Comparison of ENCODE assay signal across 22 cellular contexts in genomic region chr2:159803235-159803962, GRCh38. TPM values are rescaled to one million over a fixed set of nuclear protein-coding genes. Genes with fewer than 3 reads are reported as not detected.
DNase-seq lines count a peak whose midpoint lies in the region; ATAC-seq, FAIRE-seq and TF ChIP-seq lines count a peak whose summit lies in the region.
"Had no signal": no experiment of that assay in that cellular context is flagged by ENCODE, and none has a peak within 500 bp of the region (broad histone marks: within the 10 kb centered on the region; RNA-seq: fewer than 3 reads in every experiment).

No MANE protein-coding gene starts in this region.

- H3K4me1 Mint-ChIP-seq in activated T-cell treated with anti-CD3 and anti-CD28 coated beads, Interleukin-2, amount 50 U/mL, for 72 hours (ENCODE audit: low read depth): peaks cover 33% of the 10 kb centered on the region
- peaks cover 5% of the 10 kb centered on the region for H3K4me1 Mint-ChIP-seq in stimulated activated effector memory CD8-positive, alpha-beta T cell treated with anti-CD3 and anti-CD28 coated beads, Interleukin-12 subunit alpha, Interleukin-12 subunit beta, amount 100 ng/mL, for 72 hours

- peak; percentile 82 to 83 for ATAC-seq in activated T-cell treated with anti-CD3 and anti-CD28 coated beads, Interleukin-2, amount 50 U/mL, for 72 hours (replicated peaks in 1 of 2)
- ATAC-seq in K562 (no peak), HG02970 (IDR thresholded peaks at IDR 0.05; ENCODE audit: low FRiP score, unreplicated experiment) (no peak)
- ATAC-seq in stimulated activated effector memory CD8-positive, alpha-beta T cell treated with anti-CD3 and anti-CD28 coated beads, Interleukin-12 subunit alpha, Interleukin-12 subunit beta, amount 100 ng/mL, for 72 hours: peak; percentile 86
- ATAC-seq: A549 had no signal

- H3K9me1 ChIP-seq in K562 (ENCODE audit: control insufficient read depth, insufficient read depth, low read length): peaks cover 2% of the 10 kb centered on the region

- TF ChIP-seq RAD21 in K562 (CRISPR knock-in tag; conservative IDR thresholded peaks at IDR 0.05 in 1 of 2, IDR thresholded peaks at IDR 0.05 in 1 of 2): no peak

- H2AFZ ChIP-seq in K562 (ENCODE audit: low read depth, low read length): no peak overlapping the region

- in situ Hi-C loops in K562 (cut with MboI): loop anchor here (25.0 kb wide), 1 partner anchor 891 kb away; no protein-coding TSS in a partner anchor

- H3K9me3 ChIP-seq in HEK293 (ENCODE audit: control insufficient read depth, insufficient read depth, low read depth, low read length) (no peaks in the 10 kb centered on the region), K562 (replicated peaks; ENCODE audit: control insufficient read depth, insufficient read depth, low read depth, low read length) (no peaks in the 10 kb centered on the region)
- H3K9me3 ChIP-seq: A549, BE2C had no signal

- no peak overlapping the region for H3K4me2 ChIP-seq in K562 (ENCODE audit: insufficient read depth, low read length)
- H3K4me2 ChIP-seq: A549 had no signal

- TF ChIP-seq EP300 in K562 (IDR thresholded peaks at IDR 0.05; ENCODE audit: low read length): no peak

- FAIRE-seq in K562 (lab: Jason Lieb, UNC): no peak
- FAIRE-seq: A549, D721Med, GM19239 had no signal

- no peak for DNase-seq in activated T-cell treated with anti-CD3 and anti-CD28 coated beads, Interleukin-2, amount 50 U/mL, for 72 hours
- DNase-seq in activated T-cell treated with anti-CD3 and anti-CD28 coated beads, Interleukin-2, amount 50 U/mL, for 48 hours: no peak
- no peak for DNase-seq in K562 (ENCODE audit: extremely low read depth in 1 of 4, low spot score in 3 of 4)
- no peak for DNase-seq in stimulated activated effector memory CD8-positive, alpha-beta T cell treated with anti-CD3 and anti-CD28 coated beads, Interleukin-12 subunit alpha, Interleukin-12 subunit beta, amount 100 ng/mL, for 72 hours (ENCODE audit: low spot score in 2 of 2)
- DNase-seq in HEK293T (ENCODE audit: extremely low spot score): no peak
- DNase-seq in RKO (ENCODE audit: low spot score): no peak
- DNase-seq: BE2C; CD4-positive, alpha-beta memory T cell; DMS153; DMS79 treated with DMSO at 0.1 percent for 48 hours; EL; GDM1; GOT3; H9; HFFc6; IMR-90 had no signal

- no TSS peak for BruUV-seq in K562 (replicated peaks; lab: Mats Ljungman, UMichigan)

- TF ChIP-seq POLR2A in K562 (conservative IDR thresholded peaks at IDR 0.05): no peak

- H3K36me3 ChIP-seq in HEK293 (ENCODE audit: control insufficient read depth in 2 of 2, insufficient read depth in 1 of 2, low read length in 2 of 2) (no peaks in the 10 kb centered on the region), K562 (ENCODE audit: control insufficient read depth, insufficient read depth, low read length) (no peaks in the 10 kb centered on the region)
- H3K36me3 ChIP-seq: BE2C had no signal

- peaks cover 12 to 14% of the 10 kb centered on the region in 2 experiments; a peak in 4 of 5 replicates for H3K27me3 ChIP-seq in K562 (ENCODE audit: control insufficient read depth in 2 of 2, insufficient read depth in 2 of 2, low read length in 2 of 2)

- H3K79me2 ChIP-seq in K562 (ENCODE audit: control insufficient read depth, insufficient read depth, low read length): no peaks in the 10 kb centered on the region

- intact Hi-C loops in K562 (cut with micrococcal nuclease): no loop called here

- H3K27ac ChIP-seq in HEK293 (ENCODE audit: extremely low read depth, low read depth, low read length) (no peak overlapping the region), K562 (ENCODE audit: extremely low read depth, low read depth, low read length) (no peak overlapping the region)
- H3K27ac ChIP-seq: A549, C4-2B had no signal

- peaks cover 15% of the 10 kb centered on the region for H3K27me3 Mint-ChIP-seq in activated T-cell treated with anti-CD3 and anti-CD28 coated beads, Interleukin-2, amount 50 U/mL, for 72 hours (ENCODE audit: low read depth)

- no peak overlapping the region for H3K9ac ChIP-seq in K562 (ENCODE audit: insufficient read depth in 1 of 2, low read depth in 2 of 2, low read length in 2 of 2)

- no peak overlapping the region for H3K4me3 Mint-ChIP-seq in activated T-cell treated with anti-CD3 and anti-CD28 coated beads, Interleukin-2, amount 50 U/mL, for 72 hours
- no peak overlapping the region for H3K4me3 Mint-ChIP-seq in stimulated activated effector memory CD8-positive, alpha-beta T cell treated with anti-CD3 and anti-CD28 coated beads, Interleukin-12 subunit alpha, Interleukin-12 subunit beta, amount 100 ng/mL, for 72 hours
- H3K4me3 Mint-ChIP-seq: CD4-positive, alpha-beta memory T cell; H9; HFFc6 had no signal

- CTCF ChIA-PET in HEK293 (lab: Yijun Ruan, JAX) (interaction anchor here (0.6 to 0.7 kb wide), 2 partner anchors 8 to 1779 kb away, joined by 3 to 4 read pairs; no protein-coding TSS in a partner anchor), K562 (lab: Yijun Ruan, JAX; ENCODE audit: low intra/inter-chr PET ratio) (no interaction called here), HEK293T (lab: Yijun Ruan, JAX) (interaction anchor here (0.6 kb wide), 1 partner anchor 449 kb away, joined by 3 read pairs; no protein-coding TSS in a partner anchor)

- no peaks in the 10 kb centered on the region for H3K9me3 Mint-ChIP-seq in activated T-cell treated with anti-CD3 and anti-CD28 coated beads, Interleukin-2, amount 50 U/mL, for 72 hours
- no peaks in the 10 kb centered on the region for H3K9me3 Mint-ChIP-seq in stimulated activated effector memory CD8-positive, alpha-beta T cell treated with anti-CD3 and anti-CD28 coated beads, Interleukin-12 subunit alpha, Interleukin-12 subunit beta, amount 100 ng/mL, for 72 hours
- H3K9me3 Mint-ChIP-seq: H9, HFFc6 had no signal

- no peak for TF ChIP-seq CTCF in HEK293 (tag by site-specific recombination; IDR thresholded peaks at IDR 0.05)
- TF ChIP-seq CTCF in K562 (IDR thresholded peaks at IDR 0.05 in 2 of 3, conservative IDR thresholded peaks at IDR 0.05 in 1 of 3; ENCODE audit: insufficient read depth in 2 of 3, low read depth in 1 of 3, low read length in 3 of 3): no peak

- H4K20me1 ChIP-seq in K562 (replicated peaks; ENCODE audit: control insufficient read depth, insufficient read depth, low read length): no peaks in the 10 kb centered on the region

- peaks cover 12 to 24% of the 10 kb centered on the region in 2 donors for H3K36me3 Mint-ChIP-seq in activated T-cell treated with anti-CD3 and anti-CD28 coated beads, Interleukin-2, amount 50 U/mL, for 72 hours (ENCODE audit: insufficient read depth in 2 of 2)
- H3K36me3 Mint-ChIP-seq in stimulated activated effector memory CD8-positive, alpha-beta T cell treated with anti-CD3 and anti-CD28 coated beads, Interleukin-12 subunit alpha, Interleukin-12 subunit beta, amount 100 ng/mL, for 72 hours: peaks cover 37% of the 10 kb centered on the region

- 2% methylated on average over 2 of the region's 2 CpGs for WGBS in K562 (ENCODE audit: insufficient coverage, low coverage, missing lambda C conversion rate)

- POLR2A ChIA-PET in HEK293 (lab: Yijun Ruan, JAX) (no interaction called here), K562 (lab: Yijun Ruan, JAX) (interaction anchor here (1.0 kb wide), 1 partner anchor 29 kb away, joined by 4 read pairs; no protein-coding TSS in a partner anchor), HEK293T (lab: Yijun Ruan, JAX) (no interaction called here)

- no peaks in the 10 kb centered on the region for H3K4me1 ChIP-seq in HEK293 (ENCODE audit: control insufficient read depth, insufficient read depth, low read length)
- no peaks in the 10 kb centered on the region for H3K4me1 ChIP-seq in K562 (replicated peaks in 1 of 2; ENCODE audit: control insufficient read depth in 2 of 2, insufficient read depth in 2 of 2, low read length in 2 of 2)
- H3K4me1 ChIP-seq: A549, BE2C had no signal

- H3K4me3 ChIP-seq in HEK293 (ENCODE audit: low read depth, low read length) (no peak overlapping the region), K562 (no peak overlapping the region)
- H3K4me3 ChIP-seq: A549 had no signal

- no peak overlapping the region for H3K27ac Mint-ChIP-seq in activated T-cell treated with anti-CD3 and anti-CD28 coated beads, Interleukin-2, amount 50 U/mL, for 72 hours
- H3K27ac Mint-ChIP-seq in stimulated activated effector memory CD8-positive, alpha-beta T cell treated with anti-CD3 and anti-CD28 coated beads, Interleukin-12 subunit alpha, Interleukin-12 subunit beta, amount 100 ng/mL, for 72 hours: no peak overlapping the region
- H3K27ac Mint-ChIP-seq: CD4-positive, alpha-beta memory T cell; H9; HFFc6 had no signal

TF ChIP-seq in HEK293, 187 proteins besides CTCF, POLR2A, EP300 and RAD21 (continues in another document):
- no peak for TF ChIP-seq ZNF112 (tag by site-specific recombination; IDR thresholded peaks at IDR 0.05)
- TF ChIP-seq ZNF600 (tag by site-specific recombination; IDR thresholded peaks at IDR 0.05): no peak
- TF ChIP-seq ZNF571 (tag by site-specific recombination; IDR thresholded peaks at IDR 0.05): no peak

RNA-seq across cellular contexts. Expression of gene CD302, which starts 5.4 kb away (rescaled TPM):
- under 1 TPM; 0.72 to 0.88 TPM for total RNA-seq in activated T-cell treated with anti-CD3 and anti-CD28 coated beads, Interleukin-2, amount 50 U/mL, for 72 hours
- 0.14 TPM in 1 of 2 replicates, not detected in the other for total RNA-seq in K562 (2011; cell fraction: chromatin; rRNA removed; ENCODE audit: low replicate concordance)
- not detected in 2 replicates for total RNA-seq in K562 (2011; cell fraction: nucleolus; rRNA removed)
- total RNA-seq in K562 (2011; cell fraction: nucleoplasm; rRNA removed): not detected in 2 replicates
- total RNA-seq in K562 (2014; rRNA removed) (not detected in 2 replicates), K562 (2014; rRNA removed; fragmentation: Illumina TruSeq; extraction: Trizol) (0.04 TPM in 1 of 2 replicates, not detected in the other), K562 (2015; rRNA removed; fragmentation: Illumina TruSeq; extraction: Trizol) (not detected in 2 replicates), K562 (2021) (0.07 and 0.11 TPM in 2 replicates)
- polyA plus RNA-seq in K562 (2011; rRNA removed) (0.01 and 0.03 TPM in 2 replicates), K562 (2014; fragmentation: Illumina TruSeq; extraction: Trizol) (not detected in 2 replicates), K562 (2014; fragmentation: Nextera tagmentation; extraction: Ambion mirVana) (under 1 TPM in 1 of 2 experiments, not detected in 1; 0.04 TPM), K562 (2014; rRNA removed) (not detected in 2 replicates)
- polyA plus RNA-seq in K562 (2011; cell fraction: cytosol; rRNA removed): 0.01 TPM in 1 of 2 replicates, not detected in the other
- 0.04 TPM in 1 of 2 replicates, not detected in the other for polyA plus RNA-seq in K562 (2011; cell fraction: nucleus; rRNA removed)
- polyA plus RNA-seq in K562 (2012): 0.03 TPM in 2 replicates
- polyA minus RNA-seq in K562 (2011; rRNA and poly(A)+ RNA removed): 0.04 TPM in 1 of 2 replicates, not detected in the other
- polyA minus RNA-seq in K562 (2011; cell fraction: cytosol; rRNA and poly(A)+ RNA removed): not detected in 2 replicates
- polyA minus RNA-seq in K562 (2011; cell fraction: nucleus; rRNA and poly(A)+ RNA removed): 0.13 and 0.22 TPM in 2 replicates

Comparison
In these comparisons a context has a peak if more than half of its experiments do, and no peak if none do; other contexts are left out.
1. ATAC-seq: peak in activated T-cell treated with anti-CD3 and anti-CD28 coated beads, Interleukin-2, amount 50 U/mL, for 72 hours (2 of 2) and stimulated activated effector memory CD8-positive, alpha-beta T cell treated with anti-CD3 and anti-CD28 coated beads, Interleukin-12 subunit alpha, Interleukin-12 subunit beta, amount 100 ng/mL, for 72 hours (single experiment); none in K562 (single experiment) and HG02970 (single experiment).